Comparison of ENCODE assay signal across 2 cellular contexts in genomic region chr1:16511926-16512325, GRCh38. TPM values are rescaled to one million over a fixed set of nuclear protein-coding genes. Genes with fewer than 3 reads are reported as not detected.
"Had no signal": no experiment of that assay in that cellular context is flagged by ENCODE, and none has a peak within 500 bp of the region (broad histone marks: within the 10 kb centered on the region; RNA-seq: fewer than 3 reads in every experiment).

No MANE protein-coding gene starts in this region.

RNA-seq across cellular contexts. Expression of gene RNU1-1, which starts 2.2 kb away (rescaled TPM):
- total RNA-seq: LHCN-M2, M059J had no signal
